Comparison of ENCODE assay signal across 15 cellular contexts in the genomic region with DNA sequence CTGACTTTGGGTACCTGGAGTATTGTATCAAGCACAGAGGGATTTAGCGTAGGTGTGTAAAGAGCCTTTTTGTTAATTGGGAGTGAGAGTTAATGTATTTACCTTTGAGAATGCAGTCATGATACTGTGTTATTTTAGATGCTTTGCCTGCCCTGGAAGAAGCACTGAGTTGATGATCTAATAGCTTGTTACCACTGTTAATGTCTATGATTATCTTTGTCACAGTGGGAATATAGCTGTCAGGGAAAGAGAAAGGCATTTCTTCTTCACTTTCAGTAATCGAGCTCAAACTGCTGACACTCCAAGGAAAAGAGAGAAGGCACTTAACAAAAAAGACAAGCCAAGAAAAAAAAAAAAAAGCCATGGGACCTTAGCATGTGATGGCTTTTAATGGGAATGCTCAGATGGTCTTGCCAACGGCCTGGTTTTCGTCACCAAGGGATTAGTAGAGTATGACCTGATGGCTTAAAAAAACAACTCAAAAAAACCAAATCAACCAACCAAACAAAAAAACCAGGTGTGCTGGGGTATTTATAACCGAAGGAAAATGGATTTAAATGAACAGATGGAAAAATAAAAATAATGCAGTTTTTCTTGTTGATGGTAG.
DNase-seq lines count a peak whose midpoint lies in the region; ATAC-seq, FAIRE-seq and TF ChIP-seq lines count a peak whose summit lies in the region.
"Had no signal": no experiment of that assay in that cellular context is flagged by ENCODE, and none has a peak within 500 bp of the region (broad histone marks: within the 10 kb centered on the region; RNA-seq: fewer than 3 reads in every experiment).

No MANE protein-coding gene starts in this region.

- TF ChIP-seq POLR2A in right lobe of liver (IDR thresholded peaks at IDR 0.05) (no peak), vagina (IDR thresholded peaks at IDR 0.05) (no peak)

- H4K20me1 ChIP-seq in BLaER1 treated with 17β-estradiol and CSF1 and Interleukin-3, amounts not matched to agents 10 nM and 100 nM: peaks cover 0 to 15% (median 0%) of the 10 kb centered on the region in 11 experiments; a peak in 2 of 22 replicates

- peaks cover 14 to 52% (median 32%) of the 10 kb centered on the region in 10 experiments for H3K4me1 ChIP-seq in BLaER1 treated with 17β-estradiol and CSF1 and Interleukin-3, amounts not matched to agents 10 nM and 100 nM
- H3K4me1 ChIP-seq in right lobe of liver (no peaks in the 10 kb centered on the region), vagina (no peaks in the 10 kb centered on the region)
- H3K4me1 ChIP-seq: Caco-2, SJSA1 had no signal

- H3K4me2 ChIP-seq in BLaER1 treated with 17β-estradiol and CSF1 and Interleukin-3, amounts not matched to agents 10 nM and 100 nM: peak overlapping the region in 8 of 11 experiments; percentile 13 to 73 (median 60); a peak in 15 of 22 replicates

- no peaks in the 10 kb centered on the region for H3K9me3 ChIP-seq in BLaER1 treated with 17β-estradiol and CSF1 and Interleukin-3, amounts not matched to agents 10 nM and 100 nM (replicated peaks in 1 of 11)
- H3K9me3 ChIP-seq in right lobe of liver (no peaks in the 10 kb centered on the region), vagina (no peaks in the 10 kb centered on the region)
- H3K9me3 ChIP-seq: Caco-2, HAP-1, SJSA1 had no signal

- no peak for TF ChIP-seq CTCF in bronchial epithelial cell (IDR thresholded peaks at IDR 0.05; ENCODE audit: insufficient read depth, low read length, severe bottlenecking)
- no peak for TF ChIP-seq CTCF in right lobe of liver (IDR thresholded peaks at IDR 0.05)
- TF ChIP-seq CTCF in vagina (IDR thresholded peaks at IDR 0.05): no peak

- no peak overlapping the region for H3K9ac ChIP-seq in BLaER1 treated with 17β-estradiol and CSF1 and Interleukin-3, amounts not matched to agents 10 nM and 100 nM

- 71% methylated on average over 5 of the region's 5 CpGs for WGBS in right lobe of liver (ENCODE audit: insufficient coverage, low coverage, low lambda C conversion rate, missing lambda C conversion rate)

- H3K4me3 ChIP-seq in BLaER1 treated with 17β-estradiol and CSF1 and Interleukin-3, amounts not matched to agents 10 nM and 100 nM: no peak overlapping the region
- H3K4me3 ChIP-seq in bronchial epithelial cell (ENCODE audit: low read depth, low read length) (no peak overlapping the region), right lobe of liver (no peak overlapping the region), vagina (no peak overlapping the region)
- H3K4me3 ChIP-seq: HAP-1, SJSA1 had no signal

- peak; percentile 58 for FAIRE-seq in bronchial epithelial cell (lab: Jason Lieb, UNC)

- H3K27me3 ChIP-seq in BLaER1 treated with 17β-estradiol and CSF1 and Interleukin-3, amounts not matched to agents 10 nM and 100 nM: no peaks in the 10 kb centered on the region
- H3K27me3 ChIP-seq in bronchial epithelial cell (ENCODE audit: control insufficient read depth, insufficient read depth, low read length) (no peaks in the 10 kb centered on the region), right lobe of liver (no peaks in the 10 kb centered on the region), vagina (no peaks in the 10 kb centered on the region)
- H3K27me3 ChIP-seq: SJSA1 had no signal

- intact Hi-C loops in sciatic nerve (cut with DNase I) (no loop called here), right lobe of liver (cut with DNase I) (loop anchor here in 1 of 2 donors (10.0 kb wide), 1 partner anchor 106 kb away; no protein-coding TSS in a partner anchor), vagina (cut with DNase I) (no loop called here)

- no peak overlapping the region for H3K27ac ChIP-seq in BLaER1 treated with 17β-estradiol and CSF1 and Interleukin-3, amounts not matched to agents 10 nM and 100 nM
- H3K27ac ChIP-seq in right lobe of liver (no peak overlapping the region), vagina (no peak overlapping the region)
- H3K27ac ChIP-seq: HL-60, SJSA1 had no signal

- 0 out of 22 replicates have a peak, but pooled peaks cover 0 to 5% (median 0%) of the 10 kb centered on the region in 11 experiments for H3K36me3 ChIP-seq in BLaER1 treated with 17β-estradiol and CSF1 and Interleukin-3, amounts not matched to agents 10 nM and 100 nM
- no peaks in the 10 kb centered on the region for H3K36me3 ChIP-seq in bronchial epithelial cell (ENCODE audit: control insufficient read depth, insufficient read depth, low read length)
- H3K36me3 ChIP-seq in right lobe of liver: no peaks in the 10 kb centered on the region
- H3K36me3 ChIP-seq in vagina: no peaks in the 10 kb centered on the region
- H3K36me3 ChIP-seq: HAP-1, SJSA1 had no signal

- peak; percentile 20 for ATAC-seq in sciatic nerve
- ATAC-seq in right lobe of liver: no peak
- no peak for ATAC-seq in GM18870 (IDR thresholded peaks at IDR 0.05; ENCODE audit: unreplicated experiment)

- DNase-seq in NCI-H2227 (lab: John Stamatoyannopoulos, UW; ENCODE audit: unreplicated experiment) (peak; percentile 82), bronchial epithelial cell (ENCODE audit: low read depth) (no peak), sciatic nerve (ENCODE audit: low spot score) (no peak), right lobe of liver (no peak), vagina (ENCODE audit: extremely low spot score in 2 of 2) (no peak)
- DNase-seq: Caco-2; CD4-positive, CD25-positive, alpha-beta regulatory T cell; NCI-H1105; NCI-H1694; NCI-H2107 had no signal
